In the genomic region with DNA sequence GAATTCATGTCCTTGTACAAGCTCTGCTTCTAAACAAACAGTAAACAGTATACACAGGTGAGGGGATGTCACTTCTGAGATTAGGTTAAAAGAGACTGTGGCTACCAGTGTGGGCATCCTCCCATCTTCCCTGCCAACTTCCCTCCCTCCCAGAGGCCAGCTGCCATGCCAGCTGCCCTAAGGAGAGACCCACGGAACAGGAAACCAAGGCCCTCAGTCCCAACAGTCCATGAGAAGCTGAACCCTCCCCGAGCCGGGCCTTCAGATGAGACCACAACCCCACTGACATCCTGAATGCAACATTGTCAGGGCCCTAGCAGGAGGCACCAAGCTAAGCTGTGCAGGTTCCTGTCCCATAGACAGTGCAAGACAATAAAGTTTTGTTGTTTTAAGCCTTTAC, we compare ENCODE assay signal across 16 cellular contexts.
DNase-seq lines count a peak whose midpoint lies in the region; ATAC-seq and TF ChIP-seq lines count a peak whose summit lies in the region.
"Had no signal": no experiment of that assay in that cellular context is flagged by ENCODE, and none has a peak within 500 bp of the region (broad histone marks: within the 10 kb centered on the region; RNA-seq: fewer than 3 reads in every experiment).

No MANE protein-coding gene starts in this region.

- H3K27me3 Mint-ChIP-seq in endothelial cell (ENCODE audit: unreplicated experiment): peaks cover 5% of the 10 kb centered on the region
- H3K27me3 Mint-ChIP-seq in nephron progenitor cell (ENCODE audit: low read depth, poor library complexity): peaks cover 11% of the 10 kb centered on the region

- peak overlapping the region in 10 of 11 experiments; percentile 6 to 90 (median 36); a peak in 13 of 22 replicates for H3K4me2 ChIP-seq in BLaER1 treated with 17β-estradiol and CSF1 and Interleukin-3, amounts not matched to agents 10 nM and 100 nM
- H3K4me2 ChIP-seq: KMS-11 had no signal

- ATAC-seq in thoracic aorta (ENCODE audit: insufficient number of reproducible peaks, low FRiP score, low read depth): no peak
- no peak for ATAC-seq in GM19023 (IDR thresholded peaks at IDR 0.05; ENCODE audit: unreplicated experiment)
- ATAC-seq: CD8-positive, alpha-beta T cell had no signal

- 93% methylated on average over 3 of the region's 3 CpGs for WGBS in esophagus muscularis mucosa

- peak overlapping the region; percentile 27 for H3K27ac Mint-ChIP-seq in endothelial cell (ENCODE audit: unreplicated experiment)
- H3K27ac Mint-ChIP-seq in nephron progenitor cell: peak overlapping the region; percentile 98
- H3K27ac Mint-ChIP-seq: B cell; CD8-positive, alpha-beta T cell had no signal

- H3K9me3 Mint-ChIP-seq in endothelial cell (ENCODE audit: unreplicated experiment): no peaks in the 10 kb centered on the region
- no peaks in the 10 kb centered on the region for H3K9me3 Mint-ChIP-seq in nephron progenitor cell
- H3K9me3 Mint-ChIP-seq: CD8-positive, alpha-beta T cell had no signal

- peaks cover 15 to 89% (median 73%) of the 10 kb centered on the region in 11 experiments; a peak in 21 of 22 replicates for H3K36me3 ChIP-seq in BLaER1 treated with 17β-estradiol and CSF1 and Interleukin-3, amounts not matched to agents 10 nM and 100 nM
- no peaks in the 10 kb centered on the region for H3K36me3 ChIP-seq in thoracic aorta
- peaks cover 0 to 3% (median 0%) of the 10 kb centered on the region in 4 donors for H3K36me3 ChIP-seq in esophagus muscularis mucosa

- no peak for TF ChIP-seq CTCF in endothelial cell (IDR thresholded peaks at IDR 0.05; ENCODE audit: unreplicated experiment)
- no peak for TF ChIP-seq CTCF in nephron progenitor cell (IDR thresholded peaks at IDR 0.05)
- no peak for TF ChIP-seq CTCF in thoracic aorta (IDR thresholded peaks at IDR 0.05)
- TF ChIP-seq CTCF in esophagus muscularis mucosa (IDR thresholded peaks at IDR 0.05): no peak

- intact Hi-C loops in esophagus muscularis mucosa (cut with DNase I): loop anchor here (10.0 kb wide), 1 partner anchor 139 kb away; no protein-coding TSS in a partner anchor

- peaks cover 68% of the 10 kb centered on the region for H3K4me1 Mint-ChIP-seq in endothelial cell (ENCODE audit: unreplicated experiment)
- peaks cover 98% of the 10 kb centered on the region for H3K4me1 Mint-ChIP-seq in nephron progenitor cell

- no peak for DNase-seq in endothelial cell (ENCODE audit: low spot score)
- DNase-seq in nephron progenitor cell: no peak
- DNase-seq in thoracic aorta (ENCODE audit: low spot score): no peak
- DNase-seq in NCI-H82 treated with DMSO at 0.1 percent for 48 hours (lab: John Stamatoyannopoulos, UW; ENCODE audit: unreplicated experiment): no peak
- DNase-seq in stimulated activated CD8-positive, alpha-beta memory T cell treated with anti-CD3 and anti-CD28 coated beads, Interleukin-4, amount 100 ng/mL, for 48 hours: no peak
- no peak for DNase-seq in esophagus muscularis mucosa (ENCODE audit: extremely low spot score)
- DNase-seq: CD8-positive, alpha-beta T cell; MG63; NCI-H1105; NCI-H1694 treated with DMSO at 0.1 percent for 48 hours; NCI-H345; NCI-H526 treated with DMSO at 0.1 percent for 48 hours had no signal

- H3K36me3 Mint-ChIP-seq in endothelial cell (ENCODE audit: low read depth, unreplicated experiment) (peaks cover 47% of the 10 kb centered on the region), nephron progenitor cell (ENCODE audit: low read depth) (peaks cover 55% of the 10 kb centered on the region)
- H3K36me3 Mint-ChIP-seq: CD8-positive, alpha-beta T cell had no signal

- peaks cover 0 to 20% (median 17%) of the 10 kb centered on the region in 11 experiments; a peak in 15 of 22 replicates for H3K9me3 ChIP-seq in BLaER1 treated with 17β-estradiol and CSF1 and Interleukin-3, amounts not matched to agents 10 nM and 100 nM (replicated peaks in 1 of 11)
- H3K9me3 ChIP-seq in thoracic aorta (no peaks in the 10 kb centered on the region), esophagus muscularis mucosa (no peaks in the 10 kb centered on the region)
- H3K9me3 ChIP-seq: MG63 had no signal

- TF ChIP-seq EP300 in esophagus muscularis mucosa (IDR thresholded peaks at IDR 0.05): no peak

- peaks cover 54 to 100% (median 99%) of the 10 kb centered on the region in 10 experiments for H3K4me1 ChIP-seq in BLaER1 treated with 17β-estradiol and CSF1 and Interleukin-3, amounts not matched to agents 10 nM and 100 nM
- peaks cover 57 to 85% of the 10 kb centered on the region in 2 donors for H3K4me1 ChIP-seq in thoracic aorta (ENCODE audit: control insufficient read depth in 1 of 2, low read depth in 2 of 2)
- peaks cover 59 to 95% (median 65%) of the 10 kb centered on the region in 4 donors for H3K4me1 ChIP-seq in esophagus muscularis mucosa

- H3K4me3 ChIP-seq in BLaER1 treated with 17β-estradiol and CSF1 and Interleukin-3, amounts not matched to agents 10 nM and 100 nM: no peak overlapping the region
- H3K4me3 ChIP-seq in thoracic aorta: no peak overlapping the region
- H3K4me3 ChIP-seq in esophagus muscularis mucosa: no peak overlapping the region
- H3K4me3 ChIP-seq: MG63 had no signal

- peak overlapping the region; percentile 39 for H3K4me3 Mint-ChIP-seq in endothelial cell (ENCODE audit: unreplicated experiment)
- no peak overlapping the region for H3K4me3 Mint-ChIP-seq in nephron progenitor cell
- H3K4me3 Mint-ChIP-seq: B cell; CD8-positive, alpha-beta T cell had no signal

- TF ChIP-seq POLR2A in esophagus muscularis mucosa (IDR thresholded peaks at IDR 0.05; ENCODE audit: low read depth): no peak

- 0 out of 22 replicates have a peak overlapping the region, but pooled peaks of 1 of the 11 experiments have one; percentile 30 for H3K27ac ChIP-seq in BLaER1 treated with 17β-estradiol and CSF1 and Interleukin-3, amounts not matched to agents 10 nM and 100 nM
- H3K27ac ChIP-seq in thoracic aorta (peak overlapping the region; percentile 99), esophagus muscularis mucosa (replicated peaks in 1 of 4) (peak overlapping the region in 2 of 4 donors; percentile 12 to 87)
- H3K27ac ChIP-seq: KMS-11 had no signal

- H3K27me3 ChIP-seq in BLaER1 treated with 17β-estradiol and CSF1 and Interleukin-3, amounts not matched to agents 10 nM and 100 nM: no peaks in the 10 kb centered on the region
- H3K27me3 ChIP-seq in thoracic aorta (replicated peaks; ENCODE audit: insufficient read depth) (no peaks in the 10 kb centered on the region), esophagus muscularis mucosa (no peaks in the 10 kb centered on the region)
- H3K27me3 ChIP-seq: MG63 had no signal

- peaks cover 95 to 100% (median 100%) of the 10 kb centered on the region in 11 experiments for H4K20me1 ChIP-seq in BLaER1 treated with 17β-estradiol and CSF1 and Interleukin-3, amounts not matched to agents 10 nM and 100 nM

- H3K9ac ChIP-seq in BLaER1 treated with 17β-estradiol and CSF1 and Interleukin-3, amounts not matched to agents 10 nM and 100 nM: no peak overlapping the region
- H3K9ac ChIP-seq: KMS-11 had no signal
